10 cellular contexts compared by ENCODE assay signal in the genomic region with DNA sequence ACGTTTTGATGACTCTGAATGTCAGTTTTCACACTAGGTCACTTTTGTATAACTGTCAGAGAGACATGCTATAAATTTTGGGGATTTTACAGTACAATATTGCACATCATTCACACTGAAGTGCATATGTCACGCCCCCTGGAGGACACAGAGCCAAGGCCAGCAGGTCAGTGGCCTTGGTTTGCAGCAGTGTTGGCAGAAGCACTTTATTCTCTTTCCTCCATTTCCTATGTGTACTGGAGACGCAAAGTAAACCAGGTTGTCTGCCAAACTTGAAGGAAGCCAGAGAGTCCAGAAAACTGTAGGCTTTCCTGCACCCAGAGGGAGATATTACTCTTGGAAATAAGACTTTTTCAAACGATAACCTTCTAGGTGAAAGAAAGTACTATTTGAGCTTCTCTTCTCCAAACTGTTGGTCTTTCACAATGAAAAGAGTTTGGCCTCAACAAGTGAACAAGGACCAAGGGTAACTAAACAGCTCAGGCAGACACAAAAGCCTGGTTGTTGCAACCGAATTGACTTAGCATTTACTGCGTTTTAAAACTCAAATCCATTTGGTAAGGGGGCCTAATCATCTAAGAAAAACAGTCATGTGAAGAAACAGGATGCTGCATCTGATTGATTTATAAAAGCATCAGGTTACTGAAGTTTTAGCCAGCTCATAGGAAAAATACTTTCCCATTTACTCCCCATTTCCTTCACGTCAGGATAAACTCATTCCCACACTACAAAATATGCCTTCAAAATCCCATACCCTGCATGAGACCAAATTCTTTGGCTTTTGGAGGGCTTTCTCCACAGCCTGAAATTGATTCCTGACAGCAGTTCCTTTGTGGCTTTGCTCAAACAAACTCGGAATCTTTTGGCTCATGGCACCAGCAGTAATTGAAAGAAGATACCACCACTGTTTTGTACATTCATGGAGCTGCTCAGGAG.
DNase-seq lines count a peak whose midpoint lies in the region; ATAC-seq and TF ChIP-seq lines count a peak whose summit lies in the region.
"Had no signal": no experiment of that assay in that cellular context is flagged by ENCODE, and none has a peak within 500 bp of the region (broad histone marks: within the 10 kb centered on the region; RNA-seq: fewer than 3 reads in every experiment).

No MANE protein-coding gene starts in this region.

- H3K4me2 ChIP-seq in parathyroid adenoma (ENCODE audit: low read length) = no peak overlapping the region

- no peaks in the 10 kb centered on the region for H3K9me3 ChIP-seq in parathyroid adenoma (ENCODE audit: control insufficient read depth, low read length)

- H3K27me3 Mint-ChIP-seq in endothelial cell (ENCODE audit: unreplicated experiment) = peaks cover 3% of the 10 kb centered on the region
- H3K27me3 Mint-ChIP-seq in activated T-helper 17 cell treated with anti-CD3 and anti-CD28 coated beads, Interleukin-2, amount 50 U/mL, for 72 hours = peaks cover 6% of the 10 kb centered on the region

- peaks cover 4% of the 10 kb centered on the region for H3K4me1 Mint-ChIP-seq in endothelial cell (ENCODE audit: unreplicated experiment)
- H3K4me1 Mint-ChIP-seq in activated T-helper 17 cell treated with anti-CD3 and anti-CD28 coated beads, Interleukin-2, amount 50 U/mL, for 72 hours = peaks cover 5% of the 10 kb centered on the region

- H3K4me1 ChIP-seq in parathyroid adenoma = no peaks in the 10 kb centered on the region

- H3K36me3 ChIP-seq in parathyroid adenoma (ENCODE audit: control insufficient read depth, insufficient read depth, low read length) = no peaks in the 10 kb centered on the region

- no peak for ATAC-seq in activated T-helper 17 cell treated with anti-CD3 and anti-CD28 coated beads, Interleukin-2, amount 50 U/mL, for 72 hours (replicated peaks)
- ATAC-seq in GM18517 (IDR thresholded peaks at IDR 0.05; ENCODE audit: unreplicated experiment) (no peak), GM18909 (IDR thresholded peaks at IDR 0.05; ENCODE audit: poor library complexity, unreplicated experiment) (no peak)

- DNase-seq in MV-4-11 (lab: John Stamatoyannopoulos, UW) (peak; percentile 38), endothelial cell (ENCODE audit: low spot score) (peak; percentile 55), NCI-H128 (lab: John Stamatoyannopoulos, UW; ENCODE audit: unreplicated experiment) (no peak)
- DNase-seq: NCI-H1694 treated with DMSO at 0.1 percent for 48 hours had no signal

- H3K4me3 Mint-ChIP-seq in endothelial cell (ENCODE audit: unreplicated experiment) = no peak overlapping the region
- no peak overlapping the region for H3K4me3 Mint-ChIP-seq in activated T-helper 17 cell treated with anti-CD3 and anti-CD28 coated beads, Interleukin-2, amount 50 U/mL, for 72 hours
- H3K4me3 Mint-ChIP-seq: dendritic cell treated with granulocyte-macrophage colony-stimulating factor and Interleukin-4, amounts not matched to agents 40 ng/mL and 50 ng/mL, for 4 days had no signal

- no peaks in the 10 kb centered on the region for H3K27me3 ChIP-seq in parathyroid adenoma (ENCODE audit: control insufficient read depth, insufficient read depth, low read length)

- no peak overlapping the region for H3K4me3 ChIP-seq in parathyroid adenoma (ENCODE audit: low read depth, low read length)

- H3K9ac ChIP-seq in parathyroid adenoma = no peak overlapping the region

- no peak overlapping the region for H3K27ac Mint-ChIP-seq in endothelial cell (ENCODE audit: unreplicated experiment)
- no peak overlapping the region for H3K27ac Mint-ChIP-seq in activated T-helper 17 cell treated with anti-CD3 and anti-CD28 coated beads, Interleukin-2, amount 50 U/mL, for 72 hours
- H3K27ac Mint-ChIP-seq: dendritic cell treated with granulocyte-macrophage colony-stimulating factor and Interleukin-4, amounts not matched to agents 40 ng/mL and 50 ng/mL, for 4 days had no signal

- no peaks in the 10 kb centered on the region for H3K36me3 Mint-ChIP-seq in endothelial cell (ENCODE audit: low read depth, unreplicated experiment)
- no peaks in the 10 kb centered on the region for H3K36me3 Mint-ChIP-seq in activated T-helper 17 cell treated with anti-CD3 and anti-CD28 coated beads, Interleukin-2, amount 50 U/mL, for 72 hours (ENCODE audit: low read depth)

- H3K79me2 ChIP-seq in parathyroid adenoma = no peaks in the 10 kb centered on the region

- no peak overlapping the region for H2AFZ ChIP-seq in parathyroid adenoma

- TF ChIP-seq CTCF in GM12874 (IDR thresholded peaks at IDR 0.05; ENCODE audit: insufficient read depth, low read depth, low read length) (peak; percentile 47), endothelial cell (IDR thresholded peaks at IDR 0.05; ENCODE audit: unreplicated experiment) (peak; percentile 70), parathyroid adenoma (IDR thresholded peaks at IDR 0.05) (peak; percentile 29)

- H3K9me3 Mint-ChIP-seq in endothelial cell (ENCODE audit: unreplicated experiment) = no peaks in the 10 kb centered on the region
- no peaks in the 10 kb centered on the region for H3K9me3 Mint-ChIP-seq in activated T-helper 17 cell treated with anti-CD3 and anti-CD28 coated beads, Interleukin-2, amount 50 U/mL, for 72 hours
- H3K9me3 Mint-ChIP-seq: dendritic cell treated with granulocyte-macrophage colony-stimulating factor and Interleukin-4, amounts not matched to agents 40 ng/mL and 50 ng/mL, for 4 days had no signal

- H3K27ac ChIP-seq in parathyroid adenoma = no peak overlapping the region
